In genomic region chr12:131835616-131836171, GRCh38 we compare ENCODE assay signal across 27 cellular contexts.
"Had no signal": no experiment of that assay in that cellular context is flagged by ENCODE, and none has a peak within 500 bp of the region (broad histone marks: within the 10 kb centered on the region; RNA-seq: fewer than 3 reads in every experiment).

No MANE protein-coding gene starts in this region.

- H3K36me3 ChIP-seq: esophagus squamous epithelium, heart right ventricle had no signal

- H3K4me3 ChIP-seq: esophagus squamous epithelium, heart right ventricle, psoas muscle, smooth muscle cell, tibial nerve had no signal

- H3K9me3 ChIP-seq: esophagus squamous epithelium, heart right ventricle, psoas muscle, tibial nerve had no signal

- ATAC-seq: activated naive CD8-positive, alpha-beta T cell treated with anti-CD3 and anti-CD28 coated beads, Interleukin-2, amount 50 U/mL, for 24 hours; activated T-cell treated with anti-CD3 and anti-CD28 coated beads, Interleukin-2, amount 50 U/mL, for 4 hours; activated T-helper 17 cell treated with anti-CD3 and anti-CD28 coated beads, Interleukin-2, amount 50 U/mL, for 72 hours; heart right ventricle; left cardiac atrium; psoas muscle; WTC11 had no signal

- H3K9ac ChIP-seq: parathyroid adenoma had no signal

- H3K4me1 ChIP-seq: parathyroid adenoma, psoas muscle had no signal

- H3K4me2 ChIP-seq: smooth muscle cell had no signal

- DNase-seq: activated CD4-positive, alpha-beta memory T cell treated with anti-CD3 and anti-CD28 coated beads, Interleukin-2, amount 10 ng/mL, durations not matched to agents 7 days and 5 days; activated CD4-positive, alpha-beta T cell treated with anti-CD3 and anti-CD28 coated beads for 1 hour; activated CD4-positive, alpha-beta T cell treated with anti-CD3 and anti-CD28 coated beads, Interleukin-2, amount 10 ng/mL, durations not matched to agents 7 days and 5 days; activated CD8-positive, alpha-beta memory T cell treated with anti-CD3 and anti-CD28 coated beads, Interleukin-2, amount 50 U/mL, for 48 hours; activated gamma-delta T cell treated with Interleukin-2 at 50 U/mL for 16 hours; activated naive CD8-positive, alpha-beta T cell treated with anti-CD3 and anti-CD28 coated beads, Interleukin-2, amount 50 U/mL, for 24 hours; activated T-cell treated with anti-CD3 and anti-CD28 coated beads, Interleukin-2, amount 50 U/mL, for 4 hours; effector CD4-positive, alpha-beta T cell; esophagus squamous epithelium; foreskin melanocyte; heart right ventricle; left cardiac atrium; mammary epithelial cell; nucleus accumbens; psoas muscle; stimulated activated CD4-positive, alpha-beta T cell treated with anti-CD3 and anti-CD28 coated beads, Interleukin-1b, Interleukin-23, amount 100 ng/mL, for 48 hours; stimulated activated naive CD4-positive, alpha-beta T cell; T-helper 2 cell had no signal

- H3K27ac ChIP-seq: epithelial cell of prostate, esophagus squamous epithelium, heart right ventricle, parathyroid adenoma, psoas muscle, tibial nerve had no signal

- H3K79me2 ChIP-seq: parathyroid adenoma had no signal

- H2AFZ ChIP-seq: parathyroid adenoma had no signal

- FAIRE-seq: bronchial epithelial cell, colon, urothelium cell line had no signal
